Comparison of ENCODE assay signal across 26 cellular contexts in the genomic region with DNA sequence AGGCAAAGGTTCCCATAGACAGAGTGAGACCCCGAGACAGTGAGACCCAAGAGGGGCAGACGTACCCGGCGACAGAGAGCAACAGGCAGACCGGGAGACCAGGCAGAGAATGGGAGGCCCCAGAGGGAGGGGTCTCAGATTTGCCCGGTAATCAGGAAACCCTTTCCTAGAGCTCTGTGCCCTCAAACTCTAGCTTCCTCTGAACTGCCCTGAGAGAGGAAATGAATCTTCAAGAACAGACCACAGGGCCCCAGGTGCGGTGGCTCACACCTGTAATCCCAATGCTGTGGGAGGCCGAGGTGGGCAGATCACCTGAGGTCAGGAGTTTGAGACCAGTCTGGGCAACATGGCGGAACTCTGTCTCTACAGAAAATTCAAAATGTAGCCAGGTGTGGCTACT. TPM values are rescaled to one million over a fixed set of nuclear protein-coding genes. Genes with fewer than 3 reads are reported as not detected.
DNase-seq lines count a peak whose midpoint lies in the region; ATAC-seq, FAIRE-seq and TF ChIP-seq lines count a peak whose summit lies in the region.
"Had no signal": no experiment of that assay in that cellular context is flagged by ENCODE, and none has a peak within 500 bp of the region (broad histone marks: within the 10 kb centered on the region; RNA-seq: fewer than 3 reads in every experiment).

No MANE protein-coding gene starts in this region.

- in situ Hi-C loops in GM23248 (cut with MboI): no loop called here

- no peak overlapping the region for H2BK5ac ChIP-seq in mesenchymal stem cell (ENCODE audit: low read depth, low read length, poor library complexity, severe bottlenecking)

- no peak overlapping the region for H3K14ac ChIP-seq in mesenchymal stem cell (ENCODE audit: low read length in 2 of 2)

- no peak overlapping the region for H3K4me3 Mint-ChIP-seq in astrocyte (ENCODE audit: unreplicated experiment)
- H3K4me3 Mint-ChIP-seq: activated CD4-positive, alpha-beta memory T cell treated with anti-CD3 and anti-CD28 coated beads, Interleukin-2, amount 10 ng/mL, durations not matched to agents 7 days and 5 days; T-helper 1 cell treated with Interleukin-12 subunit alpha and Interleukin-12 subunit beta and Interleukin-4 antibody, amounts not matched to agents 30 μg/mL and 1 μg/mL, for 36 hours had no signal

- no peak for TF ChIP-seq CTCF in astrocyte (IDR thresholded peaks at IDR 0.05; ENCODE audit: insufficient read depth, low read depth, low read length)

- no peak overlapping the region for H4K8ac ChIP-seq in mesenchymal stem cell (ENCODE audit: low read length)

- no peaks in the 10 kb centered on the region for H3K9me3 Mint-ChIP-seq in astrocyte (ENCODE audit: unreplicated experiment)
- H3K9me3 Mint-ChIP-seq: activated CD4-positive, alpha-beta memory T cell treated with anti-CD3 and anti-CD28 coated beads, Interleukin-2, amount 10 ng/mL, durations not matched to agents 7 days and 5 days; T-helper 1 cell treated with Interleukin-12 subunit alpha and Interleukin-12 subunit beta and Interleukin-4 antibody, amounts not matched to agents 30 μg/mL and 1 μg/mL, for 36 hours had no signal

- H3K79me2 ChIP-seq in GM23248 (ENCODE audit: insufficient read depth): no peaks in the 10 kb centered on the region
- no peaks in the 10 kb centered on the region for H3K79me2 ChIP-seq in astrocyte (ENCODE audit: insufficient read depth, low read length)

- H3K4me1 Mint-ChIP-seq in astrocyte (ENCODE audit: low read depth, unreplicated experiment): peaks cover 3% of the 10 kb centered on the region

- no peak overlapping the region for H2BK15ac ChIP-seq in mesenchymal stem cell (ENCODE audit: low read depth, poor library complexity, severe bottlenecking)

- H3K4me2 ChIP-seq in GM23248 (ENCODE audit: unreplicated experiment) (peak overlapping the region; percentile 74), astrocyte (ENCODE audit: low read length) (no peak overlapping the region), mesenchymal stem cell (ENCODE audit: low read length, poor library complexity, severe bottlenecking) (no peak overlapping the region)

- no peak overlapping the region for H4K91ac ChIP-seq in mesenchymal stem cell (ENCODE audit: low read length)

- H3K36me3 ChIP-seq in GM23248 (ENCODE audit: low read depth) (no peaks in the 10 kb centered on the region), astrocyte (ENCODE audit: insufficient read depth, low read length) (no peaks in the 10 kb centered on the region), mesenchymal stem cell (ENCODE audit: control insufficient read depth in 1 of 2, insufficient read depth in 2 of 2, low read depth in 1 of 2, low read length in 2 of 2) (no peaks in the 10 kb centered on the region)
- H3K36me3 ChIP-seq: heart right ventricle, lower lobe of right lung, neutrophil, transverse colon had no signal

- H3K9me3 ChIP-seq in GM23248 (ENCODE audit: low read depth) (no peaks in the 10 kb centered on the region), astrocyte (ENCODE audit: insufficient read depth, low read depth, low read length) (no peaks in the 10 kb centered on the region), mesenchymal stem cell (ENCODE audit: control insufficient read depth, low read length) (no peaks in the 10 kb centered on the region)
- H3K9me3 ChIP-seq: heart right ventricle, lower lobe of right lung, neutrophil, psoas muscle, transverse colon had no signal

- no peaks in the 10 kb centered on the region for H3K27me3 ChIP-seq in GM23248 (replicated peaks; ENCODE audit: insufficient read depth)
- H3K27me3 ChIP-seq in astrocyte (ENCODE audit: insufficient read depth, low read length): peaks cover 8% of the 10 kb centered on the region
- peaks cover 0 to 14% of the 10 kb centered on the region in 2 experiments for H3K27me3 ChIP-seq in mesenchymal stem cell (ENCODE audit: control insufficient read depth in 1 of 2, insufficient read depth in 1 of 2, low read length in 2 of 2)
- H3K27me3 ChIP-seq: neutrophil had no signal

- no peak overlapping the region for H3K23ac ChIP-seq in mesenchymal stem cell (ENCODE audit: low read length in 2 of 2)

- no peak overlapping the region for H3K27ac Mint-ChIP-seq in astrocyte (ENCODE audit: unreplicated experiment)
- H3K27ac Mint-ChIP-seq: activated CD4-positive, alpha-beta memory T cell treated with anti-CD3 and anti-CD28 coated beads, Interleukin-2, amount 10 ng/mL, durations not matched to agents 7 days and 5 days; T-helper 1 cell treated with Interleukin-12 subunit alpha and Interleukin-12 subunit beta and Interleukin-4 antibody, amounts not matched to agents 30 μg/mL and 1 μg/mL, for 36 hours had no signal

- H3K4me1 ChIP-seq in GM23248 (ENCODE audit: insufficient read depth) (peaks cover 15% of the 10 kb centered on the region), astrocyte (ENCODE audit: insufficient read depth, low read length) (peaks cover 15% of the 10 kb centered on the region), mesenchymal stem cell (ENCODE audit: control insufficient read depth, insufficient read depth, low read depth, low read length) (peaks cover 16% of the 10 kb centered on the region)
- H3K4me1 ChIP-seq: foreskin keratinocyte, heart right ventricle, lower lobe of right lung, psoas muscle had no signal

- no peak overlapping the region for H3K27ac ChIP-seq in GM23248
- H3K27ac ChIP-seq in astrocyte (ENCODE audit: low read depth, low read length): no peak overlapping the region
- H3K27ac ChIP-seq in mesenchymal stem cell (ENCODE audit: low read length, poor library complexity, severe bottlenecking): no peak overlapping the region
- peak overlapping the region in 11 of 21 experiments; percentile 2 to 76 (median 59) for H3K27ac ChIP-seq in skin epidermis
- H3K27ac ChIP-seq: C4-2B, foreskin keratinocyte, heart right ventricle, lower lobe of right lung, neutrophil, psoas muscle, SK-N-MC had no signal

- no peak overlapping the region for H2BK12ac ChIP-seq in mesenchymal stem cell (ENCODE audit: low read length in 2 of 2)

- H3K4ac ChIP-seq in mesenchymal stem cell (ENCODE audit: low read depth in 1 of 2, low read length in 2 of 2): no peak overlapping the region

- no peak overlapping the region for H2BK120ac ChIP-seq in mesenchymal stem cell (ENCODE audit: low read depth, low read length)

- peak overlapping the region in 1 of 2 experiments; percentile 35 for H3K18ac ChIP-seq in mesenchymal stem cell (ENCODE audit: low read depth in 1 of 2, low read length in 2 of 2)

- H4K20me1 ChIP-seq in GM23248 (ENCODE audit: insufficient read depth) (no peaks in the 10 kb centered on the region), astrocyte (ENCODE audit: insufficient read depth, low read length) (no peaks in the 10 kb centered on the region)

- no peak for FAIRE-seq in astrocyte (lab: Jason Lieb, UNC)
- FAIRE-seq: GM18507, TTC549 had no signal

- H3K79me1 ChIP-seq in mesenchymal stem cell (replicated peaks; ENCODE audit: low read length, poor library complexity, severe bottlenecking): no peaks in the 10 kb centered on the region

- peaks cover 17% of the 10 kb centered on the region for H3K27me3 Mint-ChIP-seq in astrocyte (ENCODE audit: low read depth, unreplicated experiment)

- H3F3A ChIP-seq in GM23248 (ENCODE audit: insufficient read depth): peaks cover under 1% of the 10 kb centered on the region; the same call in 1 of the 2 replicates

- no peak overlapping the region for H3K4me3 ChIP-seq in GM23248
- H3K4me3 ChIP-seq in astrocyte (ENCODE audit: insufficient read depth, low read depth, low read length): no peak overlapping the region
- H3K4me3 ChIP-seq in mesenchymal stem cell (ENCODE audit: insufficient read depth in 1 of 2, low read depth in 1 of 2, low read length in 2 of 2): no peak overlapping the region
- no peak overlapping the region for H3K4me3 ChIP-seq in skin epidermis
- H3K4me3 ChIP-seq: heart right ventricle, lower lobe of right lung, psoas muscle, SK-N-MC, transverse colon had no signal

- H2AK5ac ChIP-seq in mesenchymal stem cell (ENCODE audit: low read length, severe bottlenecking): no peak overlapping the region

- peak overlapping the region; percentile 64 for H3K9ac ChIP-seq in GM23248
- H3K9ac ChIP-seq in astrocyte (ENCODE audit: low read length): peak overlapping the region; percentile 29
- peak overlapping the region; percentile 77 for H3K9ac ChIP-seq in mesenchymal stem cell (ENCODE audit: low read length)

- no peaks in the 10 kb centered on the region for H3K9me2 ChIP-seq in GM23248 (ENCODE audit: insufficient read depth)

- no peak for DNase-seq in GM23248
- DNase-seq in astrocyte (ENCODE audit: low read depth): no peak
- no peak for DNase-seq in mesenchymal stem cell
- no peak for DNase-seq in activated CD8-positive, alpha-beta memory T cell treated with anti-CD3 and anti-CD28 coated beads, Interleukin-2, amount 50 U/mL, for 48 hours
- no peak for DNase-seq in SW 1271 (lab: John Stamatoyannopoulos, UW)
- DNase-seq: activated CD4-positive, alpha-beta memory T cell treated with anti-CD3 and anti-CD28 coated beads, Interleukin-2, amount 10 ng/mL, durations not matched to agents 7 days and 5 days; activated CD4-positive, alpha-beta T cell treated with anti-CD3 and anti-CD28 coated beads for 1 hour; activated gamma-delta T cell; activated T-cell treated with anti-CD3 and anti-CD28 coated beads for 4 hours; heart right ventricle; lower lobe of right lung; NCI-H1092; NCI-H1694 treated with DMSO at 0.1 percent for 48 hours; NCI-H2171; psoas muscle; transverse colon had no signal

- H2AFZ ChIP-seq in GM23248 (peak overlapping the region; percentile 73), astrocyte (ENCODE audit: low read depth, low read length) (no peak overlapping the region), mesenchymal stem cell (ENCODE audit: low read depth, low read length) (no peak overlapping the region)

- ATAC-seq in HG03571 (IDR thresholded peaks at IDR 0.05; ENCODE audit: unreplicated experiment): no peak
- ATAC-seq: HCT116, heart right ventricle had no signal

- H3K36me3 Mint-ChIP-seq in astrocyte (ENCODE audit: low read depth, unreplicated experiment): no peaks in the 10 kb centered on the region

- whole genome bisulfite sequencing in GM23248 (ENCODE audit: low coverage in 1 of 2, low lambda C conversion rate in 2 of 2, missing lambda C conversion rate in 2 of 2), 2 experiments: 76 to 83% methylated on average over 9 of the region's 9 CpGs
- 94% methylated on average over 9 of the region's 9 CpGs for WGBS in mesenchymal stem cell

RNA-seq across cellular contexts. Expression of a gene that starts 47.7 kb away (rescaled TPM):
- 21.3 and 25.4 TPM in 2 replicates for total RNA-seq in GM23248 (2014; rRNA removed; shearing (Covaris generic))
- polyA plus RNA-seq in GM23248 (2016; fragmentation: Nextera tagmentation; extraction: Ambion mirVana): 12.0 and 12.1 TPM in 2 replicates
- 19.6 and 21.6 TPM in 2 replicates for total RNA-seq in astrocyte
- 11.2 TPM for polyA plus RNA-seq in mesenchymal stem cell (2013, experiment 1 of 2)
- 11.4 TPM for polyA plus RNA-seq in mesenchymal stem cell (2013, experiment 2 of 2)

RNA-seq across cellular contexts. Expression of a gene that starts 47.8 kb away (rescaled TPM):
- total RNA-seq in GM23248 (2014; rRNA removed; shearing (Covaris generic)): 23.1 and 25.4 TPM in 2 replicates
- 29.5 and 30.5 TPM in 2 replicates for polyA plus RNA-seq in GM23248 (2016; fragmentation: Nextera tagmentation; extraction: Ambion mirVana)
- 27.6 and 28.3 TPM in 2 replicates for total RNA-seq in astrocyte
- polyA plus RNA-seq in mesenchymal stem cell (2013, experiment 1 of 2): 19.9 TPM
- 20.4 TPM for polyA plus RNA-seq in mesenchymal stem cell (2013, experiment 2 of 2)

Comparison
In these comparisons a context has a peak if more than half of its experiments do, and no peak if none do; other contexts are left out.
1. H3K27ac ChIP-seq: peak in skin epidermis (11 of 21); none in GM23248 (single experiment), astrocyte (single experiment) and mesenchymal stem cell (single experiment).
2. Peak in every context shown above with its lines, with median percentiles within 50 percentile points of each other: H3K9ac ChIP-seq.